Comparison of ENCODE assay signal across 25 cellular contexts in the genomic region with DNA sequence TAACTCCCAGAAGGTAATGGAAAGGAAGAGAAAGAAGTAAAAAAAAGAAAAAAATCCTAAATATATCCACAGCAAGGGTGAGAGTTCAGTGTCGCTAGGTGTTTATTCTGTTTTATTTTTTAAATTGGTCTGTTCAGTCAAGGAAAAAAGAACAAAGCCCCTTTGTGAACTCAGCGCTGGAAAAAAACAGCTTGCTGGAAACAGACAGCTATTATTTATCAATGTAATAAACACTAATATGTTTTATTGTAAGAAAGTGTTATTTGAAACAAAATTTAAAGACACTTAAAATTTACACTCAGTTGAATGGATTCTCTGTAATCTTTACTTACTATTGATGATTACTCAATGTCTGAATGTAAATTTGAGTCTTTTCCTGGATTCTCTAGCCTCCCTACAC. TPM values are rescaled to one million over a fixed set of nuclear protein-coding genes. Genes with fewer than 3 reads are reported as not detected.
DNase-seq lines count a peak whose midpoint lies in the region; ATAC-seq, FAIRE-seq and TF ChIP-seq lines count a peak whose summit lies in the region.
"Had no signal": no experiment of that assay in that cellular context is flagged by ENCODE, and none has a peak within 500 bp of the region (broad histone marks: within the 10 kb centered on the region; RNA-seq: fewer than 3 reads in every experiment).

No MANE protein-coding gene starts in this region.

- H3K27ac Mint-ChIP-seq in effector memory CD8-positive, alpha-beta T cell = peak overlapping the region; percentile 11 to 79

- no peak for FAIRE-seq in GM12892 (lab: Jason Lieb, UNC)
- FAIRE-seq: GM19239, HTR-8/SVneo, kidney had no signal

- H3K9ac ChIP-seq in parathyroid adenoma = no peak overlapping the region
- no peak overlapping the region for H3K9ac ChIP-seq in mesenchymal stem cell (ENCODE audit: low read length)
- H3K9ac ChIP-seq: BLaER1 treated with 17β-estradiol and CSF1 and Interleukin-3, amounts not matched to agents 10 nM and 100 nM had no signal

- H3K4me2 ChIP-seq in DOHH2 (ENCODE audit: low read length) (peak overlapping the region; percentile 32; the same call in 1 of the 2 replicates), parathyroid adenoma (ENCODE audit: low read length) (no peak overlapping the region), mesenchymal stem cell (ENCODE audit: low read length, poor library complexity, severe bottlenecking) (no peak overlapping the region)
- H3K4me2 ChIP-seq: hepatocyte had no signal

- no peak overlapping the region for H2BK120ac ChIP-seq in mesenchymal stem cell (ENCODE audit: low read depth, low read length)

- no peak overlapping the region for H4K91ac ChIP-seq in mesenchymal stem cell (ENCODE audit: low read length)

- peaks cover 22% of the 10 kb centered on the region for H3F3A ChIP-seq in DOHH2 (ENCODE audit: control insufficient read depth, insufficient read depth)

- WGBS in mesenchymal stem cell = no CpG with 5 or more reads among the region's 2 CpGs

- H3K9me3 ChIP-seq in DOHH2 (ENCODE audit: control insufficient read depth, insufficient read depth, low read length) (0 out of 2 replicates have a peak, but pooled peaks cover 5% of the 10 kb centered on the region), parathyroid adenoma (ENCODE audit: control insufficient read depth, low read length) (no peaks in the 10 kb centered on the region), mesenchymal stem cell (ENCODE audit: control insufficient read depth, low read length) (no peaks in the 10 kb centered on the region)
- H3K9me3 ChIP-seq: BLaER1 treated with 17β-estradiol and CSF1 and Interleukin-3, amounts not matched to agents 10 nM and 100 nM; MG63; tibial nerve had no signal

- no peaks in the 10 kb centered on the region for H4K20me1 ChIP-seq in DOHH2 (ENCODE audit: control insufficient read depth, insufficient read depth, low read depth, low read length)
- H4K20me1 ChIP-seq: BLaER1 treated with 17β-estradiol and CSF1 and Interleukin-3, amounts not matched to agents 10 nM and 100 nM had no signal

- no peak overlapping the region for H3K4me3 ChIP-seq in DOHH2 (ENCODE audit: low read length)
- H3K4me3 ChIP-seq in parathyroid adenoma (ENCODE audit: low read depth, low read length) = no peak overlapping the region
- H3K4me3 ChIP-seq in mesenchymal stem cell (ENCODE audit: insufficient read depth in 1 of 2, low read depth in 1 of 2, low read length in 2 of 2) = no peak overlapping the region
- H3K4me3 ChIP-seq: BLaER1 treated with 17β-estradiol and CSF1 and Interleukin-3, amounts not matched to agents 10 nM and 100 nM; hepatocyte; MG63; tibial nerve had no signal

- no peak for TF ChIP-seq CTCF in DOHH2 (IDR thresholded peaks at IDR 0.05; ENCODE audit: low read depth, low read length, poor library complexity, severe bottlenecking)
- TF ChIP-seq CTCF in parathyroid adenoma (IDR thresholded peaks at IDR 0.05) = no peak

- H3K9me2 ChIP-seq in DOHH2 (replicated peaks; ENCODE audit: control insufficient read depth, low read length) = no peaks in the 10 kb centered on the region

- no peak overlapping the region for H2AFZ ChIP-seq in parathyroid adenoma
- H2AFZ ChIP-seq in mesenchymal stem cell (ENCODE audit: low read depth, low read length) = no peak overlapping the region
- H2AFZ ChIP-seq: hepatocyte had no signal

- no peak overlapping the region for H4K8ac ChIP-seq in mesenchymal stem cell (ENCODE audit: low read length)

- peaks cover 16 to 20% of the 10 kb centered on the region in 2 donors for H3K4me1 Mint-ChIP-seq in effector memory CD8-positive, alpha-beta T cell (ENCODE audit: low read depth in 2 of 2)

- no peaks in the 10 kb centered on the region for H3K27me3 Mint-ChIP-seq in effector memory CD8-positive, alpha-beta T cell
- H3K27me3 Mint-ChIP-seq: activated CD8-positive, alpha-beta memory T cell treated with anti-CD3 and anti-CD28 coated beads, Interleukin-2, amount 10 ng/mL, durations not matched to agents 7 days and 5 days; T-cell had no signal

- peaks cover 3% of the 10 kb centered on the region for H3K79me1 ChIP-seq in mesenchymal stem cell (replicated peaks; ENCODE audit: low read length, poor library complexity, severe bottlenecking)

- no peaks in the 10 kb centered on the region for H3K9me3 Mint-ChIP-seq in effector memory CD8-positive, alpha-beta T cell

- ATAC-seq in effector memory CD8-positive, alpha-beta T cell (replicated peaks) = no peak
- ATAC-seq: activated CD8-positive, alpha-beta memory T cell treated with anti-CD3 and anti-CD28 coated beads, Interleukin-2, amount 10 ng/mL, durations not matched to agents 7 days and 5 days; T-cell had no signal

- no peak for TF ChIP-seq POLR2A in GM12892 (IDR thresholded peaks at IDR 0.05; ENCODE audit: low read depth, low read length)

- no peak overlapping the region for H3K18ac ChIP-seq in mesenchymal stem cell (ENCODE audit: low read depth in 1 of 2, low read length in 2 of 2)

- H3K4me1 ChIP-seq in DOHH2 (ENCODE audit: control insufficient read depth, low read length) = peaks cover 64% of the 10 kb centered on the region
- H3K4me1 ChIP-seq in parathyroid adenoma = peaks cover 34% of the 10 kb centered on the region
- peaks cover 7% of the 10 kb centered on the region for H3K4me1 ChIP-seq in mesenchymal stem cell (ENCODE audit: control insufficient read depth, insufficient read depth, low read depth, low read length)

- H3K27ac ChIP-seq in DOHH2 (ENCODE audit: low read depth, low read length) (peak overlapping the region; percentile 20; the same call in 1 of the 2 replicates), parathyroid adenoma (peak overlapping the region; percentile 79), mesenchymal stem cell (ENCODE audit: low read length, poor library complexity, severe bottlenecking) (no peak overlapping the region)
- H3K27ac ChIP-seq: BLaER1 treated with 17β-estradiol and CSF1 and Interleukin-3, amounts not matched to agents 10 nM and 100 nM; hepatocyte had no signal

- in situ Hi-C loops in SK-MEL-5 (cut with HindIII; ENCODE audit: low pct_unique_long_range_greater_than_20kb, low sequenced_read_pairs) = no loop called here

- H3K79me2 ChIP-seq in DOHH2 (ENCODE audit: control insufficient read depth, low read length) = 0 out of 2 replicates have a peak, but pooled peaks cover 2% of the 10 kb centered on the region
- H3K79me2 ChIP-seq in parathyroid adenoma = peaks cover 27% of the 10 kb centered on the region
- H3K79me2 ChIP-seq: hepatocyte had no signal

- DNase-seq in SK-MEL-5 (ENCODE audit: low read depth, low spot score) (peak; percentile 46), dermis blood vessel endothelial cell (no peak), mesenchymal stem cell (no peak), GM12892 (ENCODE audit: insufficient read length) (no peak)
- DNase-seq in effector memory CD8-positive, alpha-beta T cell = no peak
- DNase-seq in activated effector memory CD4-positive, alpha-beta T cell treated with Interleukin-2 at 50 U/mL for 16 hours = no peak
- DNase-seq: activated CD8-positive, alpha-beta memory T cell treated with anti-CD3 and anti-CD28 coated beads, Interleukin-2, amount 10 ng/mL, durations not matched to agents 7 days and 5 days; activated naive CD4-positive, alpha-beta T cell; brain microvascular endothelial cell; HCEC 1CT; kidney; MG63; NCI-H2029; NCI-H526; nucleus accumbens; stimulated activated CD4-positive, alpha-beta T cell treated with anti-CD3 and anti-CD28 coated beads, Interleukin-4, amount 100 ng/mL, for 24 hours; stimulated activated CD8-positive, alpha-beta memory T cell treated with anti-CD3 and anti-CD28 coated beads, Interleukin-4, amount 100 ng/mL, for 48 hours; T-cell had no signal

- peaks cover 19% of the 10 kb centered on the region for H3K36me3 ChIP-seq in DOHH2 (ENCODE audit: control insufficient read depth, low read length)
- H3K36me3 ChIP-seq in parathyroid adenoma (ENCODE audit: control insufficient read depth, insufficient read depth, low read length) = no peaks in the 10 kb centered on the region
- H3K36me3 ChIP-seq in mesenchymal stem cell (ENCODE audit: control insufficient read depth in 1 of 2, insufficient read depth in 2 of 2, low read depth in 1 of 2, low read length in 2 of 2) = no peaks in the 10 kb centered on the region
- H3K36me3 ChIP-seq: BLaER1 treated with 17β-estradiol and CSF1 and Interleukin-3, amounts not matched to agents 10 nM and 100 nM; brain microvascular endothelial cell; tibial nerve had no signal

- no peak overlapping the region for H3K23ac ChIP-seq in mesenchymal stem cell (ENCODE audit: low read length in 2 of 2)

- no peaks in the 10 kb centered on the region for H3K27me3 ChIP-seq in DOHH2 (ENCODE audit: control insufficient read depth, low read length)
- H3K27me3 ChIP-seq in parathyroid adenoma (ENCODE audit: control insufficient read depth, insufficient read depth, low read length) = no peaks in the 10 kb centered on the region
- H3K27me3 ChIP-seq in mesenchymal stem cell (ENCODE audit: control insufficient read depth in 1 of 2, insufficient read depth in 1 of 2, low read length in 2 of 2) = no peaks in the 10 kb centered on the region
- H3K27me3 ChIP-seq: BLaER1 treated with 17β-estradiol and CSF1 and Interleukin-3, amounts not matched to agents 10 nM and 100 nM; brain microvascular endothelial cell; hepatocyte; MG63; tibial nerve had no signal

- H3K4ac ChIP-seq in mesenchymal stem cell (ENCODE audit: low read depth in 1 of 2, low read length in 2 of 2) = no peak overlapping the region

- H3K14ac ChIP-seq in mesenchymal stem cell (ENCODE audit: low read length in 2 of 2) = no peak overlapping the region

- H3K36me3 Mint-ChIP-seq in effector memory CD8-positive, alpha-beta T cell (ENCODE audit: insufficient read depth) = no peaks in the 10 kb centered on the region

- H2BK5ac ChIP-seq in mesenchymal stem cell (ENCODE audit: low read depth, low read length, poor library complexity, severe bottlenecking) = no peak overlapping the region

- no peak overlapping the region for H2AK5ac ChIP-seq in mesenchymal stem cell (ENCODE audit: low read length, severe bottlenecking)

- no peak overlapping the region for H2BK12ac ChIP-seq in mesenchymal stem cell (ENCODE audit: low read length in 2 of 2)

- H2BK15ac ChIP-seq in mesenchymal stem cell (ENCODE audit: low read depth, poor library complexity, severe bottlenecking) = no peak overlapping the region

- no peak overlapping the region for H3K4me3 Mint-ChIP-seq in effector memory CD8-positive, alpha-beta T cell
- H3K4me3 Mint-ChIP-seq: activated CD8-positive, alpha-beta memory T cell treated with anti-CD3 and anti-CD28 coated beads, Interleukin-2, amount 10 ng/mL, durations not matched to agents 7 days and 5 days; T-cell had no signal

RNA-seq across cellular contexts. Expression of gene LEKR1, which starts 32.3 kb away (rescaled TPM):
- total RNA-seq in SK-MEL-5 (2014; rRNA removed; shearing (Covaris generic)) = 0.21 TPM in 1 of 2 replicates, not detected in the other
- polyA plus RNA-seq in SK-MEL-5 (2015; cell fraction: cytosol; rRNA removed) = 0.08 TPM in 1 of 2 replicates, not detected in the other
- polyA plus RNA-seq in SK-MEL-5 (2015; cell fraction: nucleus; rRNA removed) = 0.11 and 0.60 TPM in 2 replicates
- total RNA-seq in dermis blood vessel endothelial cell = 0.14 and 0.17 TPM in 2 replicates
- 0.12 TPM for polyA plus RNA-seq in mesenchymal stem cell (2013, experiment 1 of 2)
- 0.23 TPM for polyA plus RNA-seq in mesenchymal stem cell (2013, experiment 2 of 2)
- polyA plus RNA-seq in GM12892 (2012; ENCODE audit: missing spikeins) = 5.4 TPM
